16 cellular contexts compared by ENCODE assay signal in genomic region chr5:135319458-135319857, GRCh38.
A peak's percentile ranks its signal among the peaks of the same experiment; 100 is the strongest.
DNase-seq lines count a peak whose midpoint lies in the region; ATAC-seq and TF ChIP-seq lines count a peak whose summit lies in the region.
"Had no signal": no experiment of that assay in that cellular context is flagged by ENCODE, and none has a peak within 500 bp of the region (broad histone marks: within the 10 kb centered on the region; RNA-seq: fewer than 3 reads in every experiment).

No MANE protein-coding gene starts in this region.

- no peak overlapping the region for H4K5ac ChIP-seq in H9 (ENCODE audit: insufficient read length, low read depth, low read length)

- no peak overlapping the region for H4K8ac ChIP-seq in H9 (replicated peaks; ENCODE audit: insufficient read length, low read depth, low read length)

- no peak overlapping the region for H3K18ac ChIP-seq in H9 (ENCODE audit: insufficient read length, low read depth, low read length)

- intact Hi-C loops in stomach (cut with DNase I; ENCODE audit: low total_unique reads): no loop called here
- intact Hi-C loops in transverse colon (cut with DNase I; ENCODE audit: low total_unique reads): no loop called here

- no peak overlapping the region for H2AFZ ChIP-seq in H9 (ENCODE audit: low read length)

- TF ChIP-seq CTCF in H9 (conservative IDR thresholded peaks at IDR 0.05) (no peak), coronary artery (IDR thresholded peaks at IDR 0.05) (no peak), stomach (IDR thresholded peaks at IDR 0.05) (no peak), transverse colon (IDR thresholded peaks at IDR 0.05) (no peak)

- H3K79me1 ChIP-seq in H9 (ENCODE audit: insufficient read depth, low read depth, low read length, poor library complexity, severe bottlenecking): no peaks in the 10 kb centered on the region

- H4K20me1 ChIP-seq in H9 (ENCODE audit: control insufficient read depth, insufficient read depth, insufficient read length): peaks cover 2% of the 10 kb centered on the region

- H4K91ac ChIP-seq in H9 (ENCODE audit: insufficient read length, low read depth, low read length): no peak overlapping the region

- H2BK12ac ChIP-seq in H9 (ENCODE audit: insufficient read length, low read depth, low read length): no peak overlapping the region

- no peak overlapping the region for H3K27ac Mint-ChIP-seq in activated CD8-positive, alpha-beta memory T cell treated with anti-CD3 and anti-CD28 coated beads, Interleukin-2, amount 10 ng/mL, durations not matched to agents 7 days and 5 days
- no peak overlapping the region for H3K27ac Mint-ChIP-seq in H9
- H3K27ac Mint-ChIP-seq: CD4-positive, alpha-beta T cell had no signal

- no CpG with 5 or more reads among the region's 6 CpGs for WGBS in H9 (ENCODE audit: extremely low coverage, insufficient read length, low lambda C conversion rate)
- WGBS in stomach, 5 donors: 90 to 96% (median 92%) methylated on average over 6 of the region's 6 CpGs
- 89 to 98% methylated on average over 5 to 6 of the region's 6 CpGs for WGBS in transverse colon (ENCODE audit: low coverage in 1 of 2), 2 donors

- no peak overlapping the region for H3K14ac ChIP-seq in H9 (ENCODE audit: insufficient read depth, low read length)

- H3K56ac ChIP-seq in H9 (ENCODE audit: insufficient read length, low read depth, low read length): no peak overlapping the region

- CTCF ChIA-PET in activated CD8-positive, alpha-beta memory T cell treated with anti-CD3 and anti-CD28 coated beads, Interleukin-2, amount 10 ng/mL, durations not matched to agents 7 days and 5 days (lab: Charles Lee): no interaction called here

- H3K27ac ChIP-seq in H9 (ENCODE audit: insufficient read length, low read depth, low read length) (no peak overlapping the region), coronary artery (no peak overlapping the region), stomach (no peak overlapping the region), transverse colon (no peak overlapping the region)
- H3K27ac ChIP-seq: HL-60 had no signal

- H2BK120ac ChIP-seq in H9 (ENCODE audit: low read depth, low read length, poor library complexity, severe bottlenecking): no peak overlapping the region

- H3K4me3 ChIP-seq in coronary artery (no peak overlapping the region), stomach (no peak overlapping the region), transverse colon (no peak overlapping the region)

- no peak overlapping the region for H2BK5ac ChIP-seq in H9 (ENCODE audit: insufficient read length, low read length)

- H3K4me2 ChIP-seq in H9 (ENCODE audit: insufficient read depth, insufficient read length, low read length): no peak overlapping the region

- TF ChIP-seq POLR2A in stomach (IDR thresholded peaks at IDR 0.05) (no peak), transverse colon (IDR thresholded peaks at IDR 0.05) (no peak)

- H3K36me3 Mint-ChIP-seq in activated CD8-positive, alpha-beta memory T cell treated with anti-CD3 and anti-CD28 coated beads, Interleukin-2, amount 10 ng/mL, durations not matched to agents 7 days and 5 days: no peaks in the 10 kb centered on the region
- no peaks in the 10 kb centered on the region; a peak in 1 of 7 replicates for H3K36me3 Mint-ChIP-seq in H9 (ENCODE audit: insufficient read depth in 1 of 3, low read depth in 3 of 3)

- H2BK20ac ChIP-seq in H9 (ENCODE audit: low read depth, low read length, poor library complexity, severe bottlenecking): no peak overlapping the region

- in situ Hi-C loops in transverse colon (cut with MboI; ENCODE audit: low pct_ligation_motif_present in 1 of 4, low pct_unique_long_range_greater_than_20kb in 1 of 4, low sequenced_read_pairs in 3 of 4): no loop called here

- no peaks in the 10 kb centered on the region for H3K27me3 Mint-ChIP-seq in activated CD8-positive, alpha-beta memory T cell treated with anti-CD3 and anti-CD28 coated beads, Interleukin-2, amount 10 ng/mL, durations not matched to agents 7 days and 5 days
- peaks cover 58% of the 10 kb centered on the region for H3K27me3 Mint-ChIP-seq in H9 (ENCODE audit: low read depth)
- H3K27me3 Mint-ChIP-seq: CD4-positive, alpha-beta T cell had no signal

- no peaks in the 10 kb centered on the region for H3K23me2 ChIP-seq in H9 (ENCODE audit: insufficient read length, low read depth, low read length, poor library complexity, severe bottlenecking)

- H3K27me3 ChIP-seq in H9 (ENCODE audit: insufficient read depth, low read length) (no peaks in the 10 kb centered on the region), stomach (no peaks in the 10 kb centered on the region), transverse colon (no peaks in the 10 kb centered on the region)

- no peak overlapping the region for H3K23ac ChIP-seq in H9 (ENCODE audit: insufficient read length, low read depth, low read length)

- no peak overlapping the region for H3K4me3 Mint-ChIP-seq in activated CD8-positive, alpha-beta memory T cell treated with anti-CD3 and anti-CD28 coated beads, Interleukin-2, amount 10 ng/mL, durations not matched to agents 7 days and 5 days
- no peak overlapping the region for H3K4me3 Mint-ChIP-seq in H9
- H3K4me3 Mint-ChIP-seq: CD4-positive, alpha-beta T cell had no signal

- no peaks in the 10 kb centered on the region for H3K4me1 ChIP-seq in H9 (ENCODE audit: insufficient read depth, low read length)
- H3K4me1 ChIP-seq in stomach: no peaks in the 10 kb centered on the region
- H3K4me1 ChIP-seq in transverse colon: peaks cover 3 to 9% (median 8%) of the 10 kb centered on the region in 4 donors

- TF ChIP-seq EP300 in stomach (IDR thresholded peaks at IDR 0.05) (no peak), transverse colon (IDR thresholded peaks at IDR 0.05; ENCODE audit: low read depth) (no peak)

- no peak overlapping the region for H3K4ac ChIP-seq in H9 (ENCODE audit: low read depth, low read length)

- H3K4me1 Mint-ChIP-seq in activated CD8-positive, alpha-beta memory T cell treated with anti-CD3 and anti-CD28 coated beads, Interleukin-2, amount 10 ng/mL, durations not matched to agents 7 days and 5 days: peaks cover 6% of the 10 kb centered on the region
- 0 out of 4 replicates have a peak, but pooled peaks cover 2% of the 10 kb centered on the region in 2 experiments for H3K4me1 Mint-ChIP-seq in H9

- DNase-seq in activated CD8-positive, alpha-beta memory T cell treated with anti-CD3 and anti-CD28 coated beads, Interleukin-2, amount 50 U/mL, for 48 hours: peak; percentile 30
- no peak for DNase-seq in activated CD8-positive, alpha-beta memory T cell treated with anti-CD3 and anti-CD28 coated beads, Interleukin-2, amount 10 ng/mL, durations not matched to agents 7 days and 5 days
- peak; percentile 6 for DNase-seq in H9
- DNase-seq in coronary artery (ENCODE audit: low spot score): peak; percentile 45
- DNase-seq in stomach: peak; percentile 24
- DNase-seq in transverse colon: no peak
- no peak for DNase-seq in NCI-H1930 (lab: John Stamatoyannopoulos, UW)
- DNase-seq: CD4-positive, alpha-beta T cell; Kasumi-1; NCI-H1092 treated with DMSO at 0.1 percent for 48 hours; NCI-H1436; NCI-H187 treated with DMSO at 0.1 percent for 48 hours; NCI-H2107; NCI-H524; NCI-H748 treated with DMSO at 0.1 percent for 48 hours had no signal

- no peaks in the 10 kb centered on the region for H3K79me2 ChIP-seq in H9 (ENCODE audit: insufficient read depth, low read length)

- H3K36me3 ChIP-seq in stomach: no peaks in the 10 kb centered on the region
- H3K36me3 ChIP-seq in transverse colon: no peaks in the 10 kb centered on the region

- no peaks in the 10 kb centered on the region for H3K9me3 ChIP-seq in H9 (ENCODE audit: control insufficient read depth, low read depth, low read length)
- H3K9me3 ChIP-seq in stomach: no peaks in the 10 kb centered on the region
- H3K9me3 ChIP-seq in transverse colon: no peaks in the 10 kb centered on the region

- H3T11ph ChIP-seq in H9 (ENCODE audit: low read length): no peak overlapping the region

- no peaks in the 10 kb centered on the region for H3K9me3 Mint-ChIP-seq in activated CD8-positive, alpha-beta memory T cell treated with anti-CD3 and anti-CD28 coated beads, Interleukin-2, amount 10 ng/mL, durations not matched to agents 7 days and 5 days (ENCODE audit: low read depth)
- no peaks in the 10 kb centered on the region for H3K9me3 Mint-ChIP-seq in H9
- H3K9me3 Mint-ChIP-seq: CD4-positive, alpha-beta T cell had no signal

- no peak for ATAC-seq in activated CD8-positive, alpha-beta memory T cell treated with anti-CD3 and anti-CD28 coated beads, Interleukin-2, amount 10 ng/mL, durations not matched to agents 7 days and 5 days

- H2BK15ac ChIP-seq in H9 (ENCODE audit: low read depth, low read length): no peak overlapping the region

- no peak overlapping the region for H2AK5ac ChIP-seq in H9 (ENCODE audit: insufficient read length, low read length)

- no peak overlapping the region for H3K9ac ChIP-seq in H9 (ENCODE audit: extremely low read depth, insufficient read length, low read length)

Comparison
In these comparisons a context has a peak if more than half of its experiments do, and no peak if none do; other contexts are left out.
1. DNase-seq: peak in activated CD8-positive, alpha-beta memory T cell treated with anti-CD3 and anti-CD28 coated beads, Interleukin-2, amount 50 U/mL, for 48 hours (single experiment), H9 (single experiment), coronary artery (single experiment) and stomach (single experiment); none in activated CD8-positive, alpha-beta memory T cell treated with anti-CD3 and anti-CD28 coated beads, Interleukin-2, amount 10 ng/mL, durations not matched to agents 7 days and 5 days (single experiment), transverse colon (single experiment) and NCI-H1930 (0 of 2).